Comparison of ENCODE assay signal across 8 cellular contexts in the genomic region with DNA sequence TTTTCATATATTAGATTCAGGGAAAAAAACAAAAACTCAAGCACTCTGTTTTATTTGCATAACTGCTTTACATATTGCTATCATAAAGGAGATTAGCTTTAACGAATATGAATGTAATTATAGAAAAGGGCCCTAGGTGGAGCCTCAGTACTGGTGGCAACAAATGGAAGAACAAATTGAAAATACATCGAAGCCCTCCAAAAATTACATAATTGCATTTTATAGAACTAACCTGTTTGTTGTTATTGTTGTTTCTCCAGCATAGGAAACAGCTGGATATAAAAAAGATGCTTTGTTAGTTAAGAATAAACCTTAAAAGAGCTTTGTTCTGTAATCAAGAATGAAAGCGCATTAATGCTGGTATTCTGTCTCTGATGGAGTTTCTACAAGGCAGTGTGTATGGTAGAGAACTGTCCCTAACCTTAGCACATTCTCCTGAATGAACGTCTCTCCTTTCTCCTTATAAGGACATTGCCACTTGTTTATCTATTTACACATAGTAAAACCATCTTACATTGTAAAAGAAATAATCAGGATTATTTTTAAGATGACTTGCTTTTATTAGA. TPM values are rescaled to one million over a fixed set of nuclear protein-coding genes. Genes with fewer than 3 reads are reported as not detected.
A peak's percentile ranks its signal among the peaks of the same experiment; 100 is the strongest.
DNase-seq lines count a peak whose midpoint lies in the region; ATAC-seq, FAIRE-seq and TF ChIP-seq lines count a peak whose summit lies in the region.

No MANE protein-coding gene starts in this region.

- no peak overlapping the region for H3K27ac ChIP-seq in C4-2B
- no peak overlapping the region for H3K27ac ChIP-seq in breast epithelium
- H3K27ac ChIP-seq in left lung = peak overlapping the region in 1 of 2 donors; percentile 8
- no peak overlapping the region for H3K27ac ChIP-seq in urinary bladder (ENCODE audit: low read depth)

- H3K4me1 ChIP-seq in breast epithelium (peaks cover 0 to 7% of the 10 kb centered on the region in 2 donors), left lung (peaks cover 5% of the 10 kb centered on the region in 2 donors), urinary bladder (ENCODE audit: insufficient read depth) (no peaks in the 10 kb centered on the region)

- H3K9me3 ChIP-seq in breast epithelium (no peaks in the 10 kb centered on the region), left lung (no peaks in the 10 kb centered on the region)

- no peak for TF ChIP-seq POLR2A in breast epithelium (IDR thresholded peaks at IDR 0.05)

- TF ChIP-seq CTCF in C4-2B (conservative IDR thresholded peaks at IDR 0.05) (peak; percentile 82), breast epithelium (IDR thresholded peaks at IDR 0.05) (peak; percentile 25 to 71 (median 64)), left lung (IDR thresholded peaks at IDR 0.05) (peak; percentile 47 to 69)

- FAIRE-seq in urothelium cell line (lab: Jason Lieb, UNC) = no peak

- intact Hi-C loops in breast epithelium (cut with DNase I; ENCODE audit: low total_unique reads) (no loop called here), left lung (cut with DNase I) (loop anchor here in 1 of 2 donors (10.0 kb wide), 1 partner anchor 144 kb away; no protein-coding TSS in a partner anchor)

- no peaks in the 10 kb centered on the region for H3K36me3 ChIP-seq in breast epithelium
- no peaks in the 10 kb centered on the region for H3K36me3 ChIP-seq in left lung
- no peaks in the 10 kb centered on the region for H3K36me3 ChIP-seq in urinary bladder (ENCODE audit: insufficient read depth)

- ATAC-seq in GM18909 (IDR thresholded peaks at IDR 0.05; ENCODE audit: poor library complexity, unreplicated experiment) (peak; percentile 87), HG03175 (IDR thresholded peaks at IDR 0.05; ENCODE audit: unreplicated experiment) (peak; percentile 92), left lung (peak; percentile 93)

- 23% methylated on average over 4 of the region's 4 CpGs for WGBS in urinary bladder

- DNase-seq in NCI-H446 (lab: John Stamatoyannopoulos, UW) (peak; percentile 46 to 50), breast epithelium (ENCODE audit: low spot score in 2 of 2) (no peak), left lung (no peak), urothelium cell line (ENCODE audit: low spot score) (no peak)

- H3K27me3 ChIP-seq in breast epithelium = no peaks in the 10 kb centered on the region
- H3K27me3 ChIP-seq in left lung = no peaks in the 10 kb centered on the region

- H3K4me3 ChIP-seq in breast epithelium = peak overlapping the region; percentile 21 to 53 (median 39)
- H3K4me3 ChIP-seq in left lung = no peak overlapping the region
- peak overlapping the region; percentile 18 for H3K4me3 ChIP-seq in urinary bladder (ENCODE audit: low read depth, low read length)

RNA-seq across cellular contexts. Expression of gene LCA5, which starts 33.7 kb away (rescaled TPM):
- 10 to 100 TPM in 1 of 3 donors, 1 to 10 TPM in 2; 8.0 to 15.2 (median 8.2) TPM for total RNA-seq in breast epithelium
- total RNA-seq in left lung = 1 to 10 TPM; 5.1 to 5.2 TPM
- total RNA-seq in urinary bladder = 23.3 TPM
- polyA plus RNA-seq in urinary bladder = 4.7 TPM

Comparison
In these comparisons a context has a peak if more than half of its experiments do, and no peak if none do; other contexts are left out.
1. DNase-seq: peak in NCI-H446 (2 of 2); none in breast epithelium (0 of 2), left lung (0 of 2) and urothelium cell line (single experiment).
2. H3K4me3 ChIP-seq: peak in breast epithelium (3 of 3) and urinary bladder (single experiment); none in left lung (0 of 2).
3. Peak in every context shown above with its lines, with median percentiles within 50 percentile points of each other: CTCF ChIP-seq and ATAC-seq.